Comparison of ENCODE assay signal across 18 cellular contexts in genomic region chr22:26462051-26462450, GRCh38.
"Had no signal": no experiment of that assay in that cellular context is flagged by ENCODE, and none has a peak within 500 bp of the region (broad histone marks: within the 10 kb centered on the region; RNA-seq: fewer than 3 reads in every experiment).

No MANE protein-coding gene starts in this region.

- H3K4me3 Mint-ChIP-seq: activated B cell treated with CpG ODN at 0.5 μM for 24 hours; activated CD4-positive, alpha-beta memory T cell treated with anti-CD3 and anti-CD28 coated beads, Interleukin-2, amount 10 ng/mL, durations not matched to agents 7 days and 5 days; activated CD4-positive, alpha-beta T cell treated with anti-CD3 and anti-CD28 coated beads for 36 hours; central memory CD8-positive, alpha-beta T cell; T-helper 17 cell had no signal

- H3K9ac ChIP-seq: KMS-11 had no signal

- H3K27ac Mint-ChIP-seq: activated B cell treated with CpG ODN at 0.5 μM for 24 hours; activated CD4-positive, alpha-beta memory T cell treated with anti-CD3 and anti-CD28 coated beads, Interleukin-2, amount 10 ng/mL, durations not matched to agents 7 days and 5 days; activated CD4-positive, alpha-beta T cell treated with anti-CD3 and anti-CD28 coated beads for 36 hours; T-helper 17 cell had no signal

- H3K4me1 Mint-ChIP-seq: activated CD4-positive, alpha-beta T cell treated with anti-CD3 and anti-CD28 coated beads for 36 hours; central memory CD8-positive, alpha-beta T cell had no signal

- ATAC-seq: activated CD4-positive, alpha-beta T cell treated with anti-CD3 and anti-CD28 coated beads for 36 hours; T-helper 17 cell had no signal

- H3K4me2 ChIP-seq: KMS-11 had no signal

- H3K27me3 ChIP-seq: Peyer's patch had no signal

- H3K27me3 Mint-ChIP-seq: activated B cell treated with CpG ODN at 0.5 μM for 24 hours; activated CD4-positive, alpha-beta memory T cell treated with anti-CD3 and anti-CD28 coated beads, Interleukin-2, amount 10 ng/mL, durations not matched to agents 7 days and 5 days; activated CD4-positive, alpha-beta T cell treated with anti-CD3 and anti-CD28 coated beads for 36 hours; central memory CD8-positive, alpha-beta T cell; T-helper 17 cell had no signal

- DNase-seq: activated B cell treated with CpG ODN at 0.5 μM for 24 hours; activated CD4-positive, alpha-beta memory T cell treated with anti-CD3 and anti-CD28 coated beads, Interleukin-2, amount 10 ng/mL, durations not matched to agents 7 days and 5 days; activated CD4-positive, alpha-beta T cell treated with anti-CD3 and anti-CD28 coated beads for 36 hours; activated CD4-positive, alpha-beta T cell treated with anti-CD3 and anti-CD28 coated beads, Interleukin-2, amount 50 U/mL, for 1 hour; activated naive CD4-positive, alpha-beta T cell treated with anti-CD3 and anti-CD28 coated beads, Interleukin-2, amount 50 U/mL, for 16 hours; activated T-cell treated with anti-CD3 and anti-CD28 coated beads for 4 hours; aorta; NCI-H1092; NCI-H1436 treated with DMSO at 0.1 percent for 48 hours; NCI-H2081; NCI-H510A treated with DMSO at 0.1 percent for 48 hours; NK-92 treated with Interleukin-12 subunit alpha and Interleukin-12 subunit beta, amount 100 ng/mL, for 24 hours; Peyer's patch; SHP77 treated with DMSO at 0.1 percent for 48 hours; T-helper 17 cell; T-helper 9 cell had no signal

- H3K9me3 ChIP-seq: Peyer's patch had no signal

- H3K9me3 Mint-ChIP-seq: activated B cell treated with CpG ODN at 0.5 μM for 24 hours; activated CD4-positive, alpha-beta memory T cell treated with anti-CD3 and anti-CD28 coated beads, Interleukin-2, amount 10 ng/mL, durations not matched to agents 7 days and 5 days; central memory CD8-positive, alpha-beta T cell had no signal

- H3K4me3 ChIP-seq: Peyer's patch had no signal

- H3K27ac ChIP-seq: KMS-11, Peyer's patch had no signal
